21 cellular contexts compared by ENCODE assay signal in genomic region chr18:74137920-74138538, GRCh38. TPM values are rescaled to one million over a fixed set of nuclear protein-coding genes. Genes with fewer than 3 reads are reported as not detected.
DNase-seq lines count a peak whose midpoint lies in the region; ATAC-seq and TF ChIP-seq lines count a peak whose summit lies in the region.
"Had no signal": no experiment of that assay in that cellular context is flagged by ENCODE, and none has a peak within 500 bp of the region (broad histone marks: within the 10 kb centered on the region; RNA-seq: fewer than 3 reads in every experiment).

No MANE protein-coding gene starts in this region.

- no peak for TF ChIP-seq CTCF in GM23338 (conservative IDR thresholded peaks at IDR 0.05; ENCODE audit: low read depth in 2 of 2)
- no peak for TF ChIP-seq CTCF in dorsolateral prefrontal cortex (IDR thresholded peaks at IDR 0.05 in 54 of 56, conservative IDR thresholded peaks at IDR 0.05 in 2 of 56; ENCODE audit: low read depth in 1 of 56, partially characterized antibody in 56 of 56)

- no peaks in the 10 kb centered on the region for H3K79me2 ChIP-seq in GM23338 (replicated peaks; ENCODE audit: insufficient read depth)

- no peaks in the 10 kb centered on the region; the same call in 2 of the 3 replicates for H3K9me3 Mint-ChIP-seq in GM23338
- no peaks in the 10 kb centered on the region for H3K9me3 Mint-ChIP-seq in activated CD8-positive, alpha-beta T cell treated with anti-CD3 and anti-CD28 coated beads, Interleukin-2, amount 10 ng/mL, durations not matched to agents 7 days and 5 days (ENCODE audit: insufficient read depth)
- H3K9me3 Mint-ChIP-seq: IgD-negative memory B cell had no signal

- no peaks in the 10 kb centered on the region for H3K27me3 Mint-ChIP-seq in GM23338 (ENCODE audit: insufficient read depth, low read depth, poor library complexity)
- H3K27me3 Mint-ChIP-seq in activated CD8-positive, alpha-beta T cell treated with anti-CD3 and anti-CD28 coated beads, Interleukin-2, amount 10 ng/mL, durations not matched to agents 7 days and 5 days (ENCODE audit: low read depth), result peaks cover 2% of the 10 kb centered on the region

- no peaks in the 10 kb centered on the region for H3K27me3 ChIP-seq in GM23338 (ENCODE audit: insufficient read depth)
- no peaks in the 10 kb centered on the region for H3K27me3 ChIP-seq in dorsolateral prefrontal cortex

- H3K4me3 Mint-ChIP-seq in GM23338, result no peak overlapping the region
- no peak overlapping the region for H3K4me3 Mint-ChIP-seq in activated CD8-positive, alpha-beta T cell treated with anti-CD3 and anti-CD28 coated beads, Interleukin-2, amount 10 ng/mL, durations not matched to agents 7 days and 5 days
- H3K4me3 Mint-ChIP-seq: IgD-negative memory B cell had no signal

- H3K27ac ChIP-seq in GM23338 (ENCODE audit: low read depth) (no peak overlapping the region), dorsolateral prefrontal cortex (peak overlapping the region in 36 of 59 donors; percentile 2 to 86 (median 62))
- H3K27ac ChIP-seq: C4-2B had no signal

- peaks cover 14% of the 10 kb centered on the region for H3K4me1 Mint-ChIP-seq in GM23338
- H3K4me1 Mint-ChIP-seq in activated CD8-positive, alpha-beta T cell treated with anti-CD3 and anti-CD28 coated beads, Interleukin-2, amount 10 ng/mL, durations not matched to agents 7 days and 5 days (ENCODE audit: low read depth), result peaks cover 9% of the 10 kb centered on the region
- H3K4me1 Mint-ChIP-seq: IgD-negative memory B cell had no signal

- CTCF ChIA-PET in activated CD8-positive, alpha-beta T cell treated with anti-CD3 and anti-CD28 coated beads, Interleukin-2, amount 10 ng/mL, durations not matched to agents 7 days and 5 days (lab: Charles Lee), result interaction anchor here (1.0 to 4.3 kb wide), 2 partner anchors 56 to 204 kb away, joined by 3 to 23 read pairs; no protein-coding TSS in a partner anchor

- no peaks in the 10 kb centered on the region for H3K9me2 ChIP-seq in GM23338 (ENCODE audit: insufficient read depth)

- H3K4me1 ChIP-seq in GM23338 (ENCODE audit: insufficient read depth), result no peaks in the 10 kb centered on the region
- H3K4me1 ChIP-seq: HAP-1 had no signal

- H3K4me2 ChIP-seq in GM23338, result no peak overlapping the region

- H2AFZ ChIP-seq in GM23338, result peak overlapping the region; percentile 78

- no peaks in the 10 kb centered on the region for H3F3A ChIP-seq in GM23338 (replicated peaks; ENCODE audit: low read depth)

- H3K27ac Mint-ChIP-seq in GM23338, result no peak overlapping the region
- peak overlapping the region; percentile 2 for H3K27ac Mint-ChIP-seq in activated CD8-positive, alpha-beta T cell treated with anti-CD3 and anti-CD28 coated beads, Interleukin-2, amount 10 ng/mL, durations not matched to agents 7 days and 5 days
- H3K27ac Mint-ChIP-seq: IgD-negative memory B cell had no signal

- intact Hi-C loops in dorsolateral prefrontal cortex (cut with DNase I), result no loop called here

- no peak for ATAC-seq in GM23338
- ATAC-seq in activated CD8-positive, alpha-beta T cell treated with anti-CD3 and anti-CD28 coated beads, Interleukin-2, amount 10 ng/mL, durations not matched to agents 7 days and 5 days, result no peak
- ATAC-seq in HG03196 (IDR thresholded peaks at IDR 0.05; ENCODE audit: unreplicated experiment), result no peak
- ATAC-seq in HG03280 (IDR thresholded peaks at IDR 0.05; ENCODE audit: unreplicated experiment), result no peak
- ATAC-seq: Panc1, Right ventricle myocardium inferior, SK-N-SH treated with all-trans-retinoic acid at 6 μM for 48 hours had no signal

- POLR2A ChIA-PET in activated CD8-positive, alpha-beta T cell treated with anti-CD3 and anti-CD28 coated beads, Interleukin-2, amount 10 ng/mL, durations not matched to agents 7 days and 5 days (lab: Charles Lee), result no interaction called here

- no peaks in the 10 kb centered on the region for H3K36me3 Mint-ChIP-seq in GM23338 (ENCODE audit: low read depth)
- H3K36me3 Mint-ChIP-seq in activated CD8-positive, alpha-beta T cell treated with anti-CD3 and anti-CD28 coated beads, Interleukin-2, amount 10 ng/mL, durations not matched to agents 7 days and 5 days (ENCODE audit: low read depth), result no peaks in the 10 kb centered on the region
- H3K36me3 Mint-ChIP-seq: IgD-negative memory B cell had no signal

- DNase-seq in NCI-H510A treated with DMSO at 0.1 percent for 48 hours (lab: John Stamatoyannopoulos, UW) (peak; percentile 15), NCI-H510A (lab: John Stamatoyannopoulos, UW) (no peak), GM23338 (ENCODE audit: low spot score) (no peak), dorsolateral prefrontal cortex (no peak), SK-N-DZ (ENCODE audit: low spot score) (no peak)
- no peak for DNase-seq in activated CD8-positive, alpha-beta T cell treated with anti-CD3 and anti-CD28 coated beads, Interleukin-2, amount 10 ng/mL, durations not matched to agents 7 days and 5 days
- DNase-seq: COR-L47, DMS53, MV-4-11, NCI-H1436 treated with DMSO at 0.1 percent for 48 hours, NCI-H2081, NCI-H446, NCI-H774 had no signal

- no peaks in the 10 kb centered on the region for H3K36me3 ChIP-seq in GM23338 (ENCODE audit: insufficient read depth)
- H3K36me3 ChIP-seq: HAP-1 had no signal

- H3K4me3 ChIP-seq in GM23338, result no peak overlapping the region
- no peak overlapping the region for H3K4me3 ChIP-seq in dorsolateral prefrontal cortex
- H3K4me3 ChIP-seq: HAP-1 had no signal

- H4K20me1 ChIP-seq in GM23338 (replicated peaks; ENCODE audit: insufficient read depth), result no peaks in the 10 kb centered on the region

TF ChIP-seq in GM23338, 12 proteins besides CTCF, POLR2A, EP300 and RAD21 (continues in another document):
- TF ChIP-seq ETS1 (IDR thresholded peaks at IDR 0.05) (no peak), POLR2AphosphoS5 (IDR thresholded peaks at IDR 0.05; ENCODE audit: low read depth) (no peak), EZH2 (IDR thresholded peaks at IDR 0.05; ENCODE audit: low read depth, unreplicated experiment) (no peak), CREB1 (CRISPR knock-in tag; IDR thresholded peaks at IDR 0.05; ENCODE audit: low read depth) (no peak), ZNF114 (CRISPR knock-in tag; IDR thresholded peaks at IDR 0.05) (no peak)

RNA-seq across cellular contexts. Expression of gene FBXO15, which starts 9.6 kb away (rescaled TPM):
- 0.21 and 4.1 TPM in 2 replicates for total RNA-seq in GM23338 (2014; rRNA removed; shearing (Covaris generic))
- 0.53 TPM in 1 of 2 replicates, not detected in the other for polyA plus RNA-seq in GM23338 (2016; fragmentation: Nextera tagmentation; extraction: Ambion mirVana)
- total RNA-seq in activated CD8-positive, alpha-beta T cell treated with anti-CD3 and anti-CD28 coated beads, Interleukin-2, amount 10 ng/mL, durations not matched to agents 7 days and 5 days, result 1 to 10 TPM; 1.3 to 2.4 TPM
- total RNA-seq in dorsolateral prefrontal cortex, result 1 to 10 TPM; 2.4 to 9.5 (median 5.9) TPM
- 2.4 and 2.8 TPM in 2 replicates for polyA plus RNA-seq in SK-N-DZ (2014; cell fraction: cytosol; rRNA removed)
- polyA plus RNA-seq in SK-N-DZ (2014; cell fraction: nucleus; rRNA removed), result 1.8 and 3.6 TPM in 2 replicates
- total RNA-seq: Right ventricle myocardium inferior had no signal

RNA-seq across cellular contexts. Expression of gene TIMM21, which starts 10.3 kb away (rescaled TPM):
- 33.0 and 49.2 TPM in 2 replicates for total RNA-seq in GM23338 (2014; rRNA removed; shearing (Covaris generic))
- 76.7 and 97.6 TPM in 2 replicates for polyA plus RNA-seq in GM23338 (2016; fragmentation: Nextera tagmentation; extraction: Ambion mirVana)
- 10 to 100 TPM; 37.0 to 42.1 TPM for total RNA-seq in activated CD8-positive, alpha-beta T cell treated with anti-CD3 and anti-CD28 coated beads, Interleukin-2, amount 10 ng/mL, durations not matched to agents 7 days and 5 days
- 10 to 100 TPM; 24.5 to 64.1 (median 41.0) TPM for total RNA-seq in dorsolateral prefrontal cortex
- 31.7 and 34.6 TPM in 2 replicates for polyA plus RNA-seq in SK-N-DZ (2014; cell fraction: cytosol; rRNA removed)
- 61.2 and 119 TPM in 2 replicates for polyA plus RNA-seq in SK-N-DZ (2014; cell fraction: nucleus; rRNA removed)
